ENCODE assay signal across 13 cellular contexts in genomic region chr1:85078903-85079302, GRCh38. TPM values are rescaled to one million over a fixed set of nuclear protein-coding genes. Genes with fewer than 3 reads are reported as not detected.
DNase-seq lines count a peak whose midpoint lies in the region; ATAC-seq and TF ChIP-seq lines count a peak whose summit lies in the region.
"Had no signal": no experiment of that assay in that cellular context is flagged by ENCODE, and none has a peak within 500 bp of the region (broad histone marks: within the 10 kb centered on the region; RNA-seq: fewer than 3 reads in every experiment).

No MANE protein-coding gene starts in this region.

- no peaks in the 10 kb centered on the region for H3K27me3 ChIP-seq in adipocyte (replicated peaks; ENCODE audit: control insufficient read depth, insufficient read depth, low read length)
- no peaks in the 10 kb centered on the region for H3K27me3 ChIP-seq in CD4-positive, alpha-beta T cell (ENCODE audit: control insufficient read depth, insufficient read depth, low read length)
- H3K27me3 ChIP-seq: Peyer's patch had no signal

- peaks cover 26% of the 10 kb centered on the region for H3K27me3 Mint-ChIP-seq in CD4-positive, alpha-beta T cell

- ATAC-seq in GM21515 (IDR thresholded peaks at IDR 0.05; ENCODE audit: unreplicated experiment) = no peak
- ATAC-seq in CD4-positive, alpha-beta T cell (ENCODE audit: poor library complexity) = no peak
- ATAC-seq in HG02759 (IDR thresholded peaks at IDR 0.05; ENCODE audit: unreplicated experiment) = no peak

- H3K4me1 Mint-ChIP-seq in CD4-positive, alpha-beta T cell (ENCODE audit: low read depth) = no peaks in the 10 kb centered on the region

- no peaks in the 10 kb centered on the region for H3K36me3 Mint-ChIP-seq in CD4-positive, alpha-beta T cell (ENCODE audit: low read depth)
- H3K36me3 Mint-ChIP-seq: activated CD4-positive, alpha-beta memory T cell treated with anti-CD3 and anti-CD28 coated beads for 36 hours had no signal

- no peak overlapping the region for H3K27ac ChIP-seq in C4-2B
- no peak overlapping the region for H3K27ac ChIP-seq in HEK293 (ENCODE audit: extremely low read depth, low read depth, low read length)
- H3K27ac ChIP-seq in CD4-positive, alpha-beta T cell (ENCODE audit: low read depth, low read length) = no peak overlapping the region
- H3K27ac ChIP-seq: Peyer's patch had no signal

- CTCF ChIA-PET in HEK293 (lab: Yijun Ruan, JAX) = interaction anchor here (1.0 to 2.3 kb wide), 3 partner anchors 30 to 177 kb away, joined by 5 to 17 read pairs (median 6); no protein-coding TSS in a partner anchor
- CTCF ChIA-PET in CD4-positive, alpha-beta T cell (lab: Charles Lee) = interaction anchor here (2.0 kb wide), 1 partner anchor 134 kb away, joined by 5 read pairs; no protein-coding TSS in a partner anchor

- H3K36me3 ChIP-seq in HEK293 (ENCODE audit: control insufficient read depth in 2 of 2, insufficient read depth in 1 of 2, low read length in 2 of 2) (peaks cover 0 to 22% of the 10 kb centered on the region in 2 experiments; a peak in 1 of 3 replicates), adipocyte (ENCODE audit: control insufficient read depth, insufficient read depth, low read length, severe bottlenecking) (no peaks in the 10 kb centered on the region)
- H3K36me3 ChIP-seq: Peyer's patch had no signal

- intact Hi-C loops in CD4-positive, alpha-beta T cell (cut with DNase I, micrococcal nuclease) = no loop called here

- POLR2A ChIA-PET in HEK293 (lab: Yijun Ruan, JAX) = no interaction called here
- POLR2A ChIA-PET in CD4-positive, alpha-beta T cell (lab: Charles Lee) = no interaction called here

- H3K4me1 ChIP-seq in HEK293 (ENCODE audit: control insufficient read depth, insufficient read depth, low read length) (no peaks in the 10 kb centered on the region), adipocyte (ENCODE audit: control insufficient read depth, insufficient read depth, low read length) (no peaks in the 10 kb centered on the region)
- H3K4me1 ChIP-seq: Peyer's patch had no signal

- TF ChIP-seq CTCF in C4-2B (conservative IDR thresholded peaks at IDR 0.05) (peak; percentile 13), HEK293 (tag by site-specific recombination; IDR thresholded peaks at IDR 0.05) (no peak; the same call in 1 of the 2 replicates)
- no peak for TF ChIP-seq CTCF in CD4-positive, alpha-beta T cell (IDR thresholded peaks at IDR 0.05)

- H3K9me3 ChIP-seq in HEK293 (ENCODE audit: control insufficient read depth, insufficient read depth, low read depth, low read length) (no peaks in the 10 kb centered on the region), adipocyte (ENCODE audit: control insufficient read depth, low read length) (no peaks in the 10 kb centered on the region)
- no peaks in the 10 kb centered on the region for H3K9me3 ChIP-seq in CD4-positive, alpha-beta T cell (ENCODE audit: control insufficient read depth, low read length)
- H3K9me3 ChIP-seq: Peyer's patch had no signal

- H3K9ac ChIP-seq in adipocyte (ENCODE audit: low read length) = no peak overlapping the region

- no peaks in the 10 kb centered on the region for H3K9me3 Mint-ChIP-seq in CD4-positive, alpha-beta T cell

- DNase-seq in adipocyte (ENCODE audit: low read depth) = peak; percentile 58
- peak; percentile 33 for DNase-seq in iPS-NIHi7 (ENCODE audit: extremely low spot score)
- no peak for DNase-seq in CD4-positive, alpha-beta T cell
- DNase-seq in HUDEP-2 (lab: John Stamatoyannopoulos, UW; ENCODE audit: unreplicated experiment in 76 of 76) = no peak
- DNase-seq: activated CD4-positive, alpha-beta memory T cell treated with anti-CD3 and anti-CD28 coated beads for 36 hours; DMS53; Peyer's patch; stimulated activated CD4-positive, alpha-beta T cell treated with anti-CD3 and anti-CD28 coated beads, Interleukin-15, amount 100 ng/mL, for 24 hours had no signal

- no peak overlapping the region for H3K4me3 ChIP-seq in HEK293 (ENCODE audit: low read depth, low read length)
- H3K4me3 ChIP-seq in adipocyte (ENCODE audit: low read length) = no peak overlapping the region
- H3K4me3 ChIP-seq: Peyer's patch had no signal

- H3K4me3 Mint-ChIP-seq in CD4-positive, alpha-beta T cell = no peak overlapping the region
- H3K4me3 Mint-ChIP-seq: activated CD4-positive, alpha-beta memory T cell treated with anti-CD3 and anti-CD28 coated beads for 36 hours; stimulated activated naive CD8-positive, alpha-beta T cell treated with anti-CD3 and anti-CD28 coated beads, Interleukin-15, Interleukin-2, amounts not matched to agents 100 ng/mL and 50 ng/mL, for 24 hours had no signal

- H3K27ac Mint-ChIP-seq in CD4-positive, alpha-beta T cell = no peak overlapping the region
- H3K27ac Mint-ChIP-seq: activated CD4-positive, alpha-beta memory T cell treated with anti-CD3 and anti-CD28 coated beads for 36 hours; stimulated activated naive CD8-positive, alpha-beta T cell treated with anti-CD3 and anti-CD28 coated beads, Interleukin-15, Interleukin-2, amounts not matched to agents 100 ng/mL and 50 ng/mL, for 24 hours had no signal

TF ChIP-seq in HEK293, 187 proteins besides CTCF, POLR2A, EP300 and RAD21:
- TF ChIP-seq GFI1B (tag by site-specific recombination; IDR thresholded peaks at IDR 0.05) = no peak
- peak; percentile 47 for TF ChIP-seq ZNF654 (tag by site-specific recombination; IDR thresholded peaks at IDR 0.05; ENCODE audit: low read depth)
- no peak for TF ChIP-seq HOXD13 (CRISPR knock-in tag; IDR thresholded peaks at IDR 0.05; ENCODE audit: borderline replicate concordance)
- no peak for TF ChIP-seq ZNF133 (tag by site-specific recombination; IDR thresholded peaks at IDR 0.05)
- TF ChIP-seq ZNF660 (tag by site-specific recombination; IDR thresholded peaks at IDR 0.05) = no peak
- TF ChIP-seq ZFHX2 (tag by site-specific recombination; conservative IDR thresholded peaks at IDR 0.05) = no peak
- TF ChIP-seq REST (tag by site-specific recombination; IDR thresholded peaks at IDR 0.05) = no peak

RNA-seq across cellular contexts. Expression of gene MCOLN3, which starts 30.6 kb away (rescaled TPM):
- total RNA-seq in CD4-positive, alpha-beta T cell = under 1 TPM; 0.14 to 0.22 TPM

Comparison
In these comparisons a context has a peak if more than half of its experiments do, and no peak if none do; other contexts are left out.
1. DNase-seq: peak in adipocyte (single experiment) and iPS-NIHi7 (single experiment); none in CD4-positive, alpha-beta T cell (0 of 10) and HUDEP-2 (0 of 76).